In the genomic region with DNA sequence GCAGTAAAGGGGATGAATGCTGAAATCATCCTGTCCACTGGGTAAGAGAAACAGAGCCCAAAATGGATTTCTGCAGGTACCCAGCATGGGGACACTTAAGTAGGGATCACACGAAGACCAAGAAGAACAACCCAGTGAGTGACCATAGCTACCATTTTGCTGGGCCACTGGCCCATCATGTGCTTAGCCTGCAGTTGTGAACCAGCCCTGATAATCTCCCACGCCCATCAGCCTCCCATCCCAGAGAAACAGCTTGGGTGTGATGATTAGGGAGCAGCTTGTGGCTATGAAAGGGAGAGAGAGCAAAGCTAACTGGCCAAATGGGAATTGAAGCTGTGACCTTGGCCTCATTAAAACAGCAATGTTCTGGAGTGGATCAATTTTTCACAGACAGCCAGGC, we compare ENCODE assay signal across 19 cellular contexts.
DNase-seq lines count a peak whose midpoint lies in the region; ATAC-seq and TF ChIP-seq lines count a peak whose summit lies in the region.
"Had no signal": no experiment of that assay in that cellular context is flagged by ENCODE, and none has a peak within 500 bp of the region (broad histone marks: within the 10 kb centered on the region; RNA-seq: fewer than 3 reads in every experiment).

No MANE protein-coding gene starts in this region.

- BruUV-seq in MCF 10A (replicated peaks; lab: Mats Ljungman, UMichigan), result no TSS peak

- intact Hi-C loops in MCF 10A (cut with micrococcal nuclease), result no loop called here

- no peaks in the 10 kb centered on the region for H3K4me1 Mint-ChIP-seq in MCF 10A (ENCODE audit: insufficient read depth, unreplicated experiment)
- no peaks in the 10 kb centered on the region for H3K4me1 Mint-ChIP-seq in stimulated activated memory B cell treated with anti-CD40 and anti-IgM and Interleukin-4, amounts not matched to agents 10 μg/mL and 1 μg/mL and 100 μg/mL, for 72 hours
- H3K4me1 Mint-ChIP-seq: CD8-positive, alpha-beta memory T cell; IgD-negative memory B cell had no signal

- no peaks in the 10 kb centered on the region for H3K9me3 Mint-ChIP-seq in MCF 10A (ENCODE audit: unreplicated experiment)
- H3K9me3 Mint-ChIP-seq in stimulated activated memory B cell treated with anti-CD40 and anti-IgM and Interleukin-4, amounts not matched to agents 10 μg/mL and 1 μg/mL and 100 μg/mL, for 72 hours, result no peaks in the 10 kb centered on the region
- H3K9me3 Mint-ChIP-seq: CD8-positive, alpha-beta memory T cell; IgD-negative memory B cell had no signal

- TF ChIP-seq CTCF in MCF 10A (IDR thresholded peaks at IDR 0.05; ENCODE audit: unreplicated experiment), result no peak

- no peaks in the 10 kb centered on the region for H3K36me3 Mint-ChIP-seq in MCF 10A (ENCODE audit: insufficient read depth, unreplicated experiment)
- no peaks in the 10 kb centered on the region for H3K36me3 Mint-ChIP-seq in stimulated activated memory B cell treated with anti-CD40 and anti-IgM and Interleukin-4, amounts not matched to agents 10 μg/mL and 1 μg/mL and 100 μg/mL, for 72 hours
- H3K36me3 Mint-ChIP-seq: CD8-positive, alpha-beta memory T cell; IgD-negative memory B cell had no signal

- ATAC-seq in stimulated activated memory B cell treated with anti-CD40 and anti-IgM and Interleukin-4, amounts not matched to agents 10 μg/mL and 1 μg/mL and 100 μg/mL, for 72 hours, result no peak
- ATAC-seq: HCT116 had no signal

- no peak overlapping the region for H3K4me3 Mint-ChIP-seq in MCF 10A (ENCODE audit: unreplicated experiment)
- no peak overlapping the region for H3K4me3 Mint-ChIP-seq in stimulated activated memory B cell treated with anti-CD40 and anti-IgM and Interleukin-4, amounts not matched to agents 10 μg/mL and 1 μg/mL and 100 μg/mL, for 72 hours
- H3K4me3 Mint-ChIP-seq: CD8-positive, alpha-beta memory T cell; IgD-negative memory B cell had no signal

- H3K27ac Mint-ChIP-seq in MCF 10A (ENCODE audit: low read depth, unreplicated experiment), result no peak overlapping the region
- H3K27ac Mint-ChIP-seq in stimulated activated memory B cell treated with anti-CD40 and anti-IgM and Interleukin-4, amounts not matched to agents 10 μg/mL and 1 μg/mL and 100 μg/mL, for 72 hours, result no peak overlapping the region
- H3K27ac Mint-ChIP-seq: CD8-positive, alpha-beta memory T cell; IgD-negative memory B cell had no signal

- peaks cover 59% of the 10 kb centered on the region for H3K27me3 Mint-ChIP-seq in MCF 10A (ENCODE audit: insufficient read depth, unreplicated experiment)
- no peaks in the 10 kb centered on the region for H3K27me3 Mint-ChIP-seq in stimulated activated memory B cell treated with anti-CD40 and anti-IgM and Interleukin-4, amounts not matched to agents 10 μg/mL and 1 μg/mL and 100 μg/mL, for 72 hours

- DNase-seq in NCI-H1694 (lab: John Stamatoyannopoulos, UW) (peak; percentile 37), NCI-H82 (lab: John Stamatoyannopoulos, UW) (peak; percentile 33), MCF 10A (ENCODE audit: unreplicated experiment) (no peak), inferior parietal cortex (ENCODE audit: extremely low spot score) (no peak)
- DNase-seq: CD8-positive, alpha-beta memory T cell; DMS79; GOT3; Kasumi-1; MM.1S; NCI-H1092; NCI-H146; PC-9 had no signal

- peak overlapping the region; percentile 34 for H3K27ac ChIP-seq in cingulate gyrus (ENCODE audit: low read depth, low read length)
- H3K27ac ChIP-seq in temporal lobe (ENCODE audit: low read depth, low read length), result peak overlapping the region; percentile 21
- H3K27ac ChIP-seq: BLaER1 treated with 17β-estradiol and CSF1 and Interleukin-3, amounts not matched to agents 10 nM and 100 nM; PC-9; RWPE1 had no signal

- CTCF ChIA-PET in MCF 10A (lab: Yijun Ruan, JAX), result interaction anchor here (0.7 to 1.1 kb wide), 3 partner anchors 10 to 435 kb away, joined by 3 to 4 read pairs (median 3); no protein-coding TSS in a partner anchor

- POLR2A ChIA-PET in MCF 10A (lab: Yijun Ruan, JAX), result interaction anchor here (0.6 kb wide), 1 partner anchor 188 kb away, joined by 3 read pairs; no protein-coding TSS in a partner anchor

Comparison
In these comparisons a context has a peak if more than half of its experiments do, and no peak if none do; other contexts are left out.
1. DNase-seq: peak in NCI-H1694 (single experiment) and NCI-H82 (single experiment); none in MCF 10A (single experiment) and inferior parietal cortex (single experiment).